ENCODE assay signal across 8 cellular contexts in the genomic region with DNA sequence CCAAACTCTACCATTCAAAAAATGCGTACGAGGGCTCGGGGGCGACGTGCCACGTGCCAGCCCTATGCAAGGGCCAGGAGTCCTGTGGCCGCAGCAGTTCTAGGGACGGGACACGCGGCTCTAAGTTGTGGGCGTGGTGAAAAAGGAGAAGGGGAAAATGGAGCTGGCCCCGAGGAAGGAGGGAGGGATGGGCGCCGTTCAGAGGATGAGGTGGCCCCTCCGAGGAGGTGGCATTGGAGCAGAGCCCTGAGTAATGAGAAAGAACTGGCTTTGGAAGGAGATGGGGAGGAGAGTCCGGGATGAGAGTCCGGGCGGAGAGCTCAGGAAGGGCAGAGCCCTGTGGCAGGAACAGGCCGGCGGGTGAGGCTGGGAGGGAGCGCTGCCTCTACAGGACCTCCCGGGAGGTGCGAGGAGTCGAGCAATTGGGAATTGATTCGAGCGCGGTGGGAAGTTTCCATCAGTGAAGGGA. TPM values are rescaled to one million over a fixed set of nuclear protein-coding genes. Genes with fewer than 3 reads are reported as not detected.
DNase-seq lines count a peak whose midpoint lies in the region; ATAC-seq, FAIRE-seq and TF ChIP-seq lines count a peak whose summit lies in the region.

No MANE protein-coding gene starts in this region.

- H3K4me1 ChIP-seq in keratinocyte (ENCODE audit: control insufficient read depth, extremely low read depth, insufficient read depth, low read length): peaks cover 11% of the 10 kb centered on the region
- peaks cover 17% of the 10 kb centered on the region for H3K4me1 ChIP-seq in suprapubic skin

- peaks cover 27% of the 10 kb centered on the region for H3K27me3 Mint-ChIP-seq in activated CD4-positive, alpha-beta T cell treated with anti-CD3 and anti-CD28 coated beads, Interleukin-2, amount 10 ng/mL, durations not matched to agents 24 days and 14 days
- H3K27me3 Mint-ChIP-seq in activated naive CD8-positive, alpha-beta T cell treated with anti-CD3 and anti-CD28 coated beads, Interleukin-2, amount 50 U/mL, for 24 hours: peaks cover 31% of the 10 kb centered on the region

- no peak for TF ChIP-seq POLR2A in suprapubic skin (IDR thresholded peaks at IDR 0.05)

- H3K79me2 ChIP-seq in keratinocyte (ENCODE audit: control insufficient read depth, insufficient read depth, low read length): no peaks in the 10 kb centered on the region

- no peak for FAIRE-seq in keratinocyte (lab: Jason Lieb, UNC)

- H3K36me3 Mint-ChIP-seq in activated CD4-positive, alpha-beta T cell treated with anti-CD3 and anti-CD28 coated beads, Interleukin-2, amount 10 ng/mL, durations not matched to agents 24 days and 14 days (ENCODE audit: low read depth): no peaks in the 10 kb centered on the region
- H3K36me3 Mint-ChIP-seq in activated naive CD8-positive, alpha-beta T cell treated with anti-CD3 and anti-CD28 coated beads, Interleukin-2, amount 50 U/mL, for 24 hours (ENCODE audit: low read depth): no peaks in the 10 kb centered on the region

- 5% methylated on average over 26 of the region's 27 CpGs for WGBS in suprapubic skin

- TF ChIP-seq EP300 in suprapubic skin (IDR thresholded peaks at IDR 0.05): no peak

- no peaks in the 10 kb centered on the region for H3K9me1 ChIP-seq in keratinocyte (ENCODE audit: control insufficient read depth, extremely low read depth, insufficient read depth, low read length)

- H4K20me1 ChIP-seq in keratinocyte (ENCODE audit: control insufficient read depth, extremely low read depth, insufficient read depth, low read length): no peaks in the 10 kb centered on the region

- intact Hi-C loops in activated CD4-positive, alpha-beta T cell treated with anti-CD3 and anti-CD28 coated beads, Interleukin-2, amount 10 ng/mL, durations not matched to agents 24 days and 14 days (cut with micrococcal nuclease): no loop called here

- dilution Hi-C loops in keratinocyte (cut with MboI; ENCODE audit: extremely low pct_ligation_motif_present, low sequenced_read_pairs): loop anchor here (10.0 kb wide), 1 partner anchor 128 kb away; no protein-coding TSS in a partner anchor

- H3K27ac ChIP-seq in keratinocyte (ENCODE audit: control insufficient read depth, insufficient read depth, low read length) (no peak overlapping the region), suprapubic skin (no peak overlapping the region)

- peak overlapping the region; percentile 50 for H3K4me2 ChIP-seq in keratinocyte (ENCODE audit: control insufficient read depth, extremely low read depth, insufficient read depth, low read depth, low read length)

- H3K36me3 ChIP-seq in keratinocyte (ENCODE audit: control insufficient read depth in 2 of 2, extremely low read depth in 1 of 2, insufficient read depth in 2 of 2, low read length in 2 of 2) (no peaks in the 10 kb centered on the region), suprapubic skin (no peaks in the 10 kb centered on the region)

- no peak for ATAC-seq in activated naive CD8-positive, alpha-beta T cell treated with anti-CD3 and anti-CD28 coated beads, Interleukin-2, amount 50 U/mL, for 24 hours
- ATAC-seq in HG03175 (IDR thresholded peaks at IDR 0.05; ENCODE audit: unreplicated experiment) (no peak), GM21381 (IDR thresholded peaks at IDR 0.05; ENCODE audit: unreplicated experiment) (no peak)

- no peak for DNase-seq in activated CD4-positive, alpha-beta T cell treated with anti-CD3 and anti-CD28 coated beads, Interleukin-2, amount 10 ng/mL, durations not matched to agents 24 days and 14 days
- no peak for DNase-seq in activated CD4-positive, alpha-beta T cell treated with anti-CD3 and anti-CD28 coated beads for 48 hours
- DNase-seq in activated naive CD8-positive, alpha-beta T cell treated with anti-CD3 and anti-CD28 coated beads, Interleukin-2, amount 50 U/mL, for 24 hours: no peak
- DNase-seq in keratinocyte (ENCODE audit: low read depth, low spot score): no peak
- no peak for DNase-seq in suprapubic skin (ENCODE audit: low spot score in 2 of 2)
- no peak for DNase-seq in activated CD4-positive, alpha-beta T cell treated with anti-CD3 and anti-CD28 coated beads for 4 hours

- H3K27ac Mint-ChIP-seq in activated CD4-positive, alpha-beta T cell treated with anti-CD3 and anti-CD28 coated beads, Interleukin-2, amount 10 ng/mL, durations not matched to agents 24 days and 14 days: no peak overlapping the region
- peak overlapping the region; percentile 9 for H3K27ac Mint-ChIP-seq in activated naive CD8-positive, alpha-beta T cell treated with anti-CD3 and anti-CD28 coated beads, Interleukin-2, amount 50 U/mL, for 24 hours

- H3K4me1 Mint-ChIP-seq in activated CD4-positive, alpha-beta T cell treated with anti-CD3 and anti-CD28 coated beads, Interleukin-2, amount 10 ng/mL, durations not matched to agents 24 days and 14 days: peaks cover 5% of the 10 kb centered on the region
- peaks cover 10% of the 10 kb centered on the region for H3K4me1 Mint-ChIP-seq in activated naive CD8-positive, alpha-beta T cell treated with anti-CD3 and anti-CD28 coated beads, Interleukin-2, amount 50 U/mL, for 24 hours

- H3K27me3 ChIP-seq in keratinocyte (ENCODE audit: control insufficient read depth, extremely low read depth, insufficient read depth, low read length) (peaks cover 30% of the 10 kb centered on the region), suprapubic skin (no peaks in the 10 kb centered on the region)

- no peaks in the 10 kb centered on the region for H3K9me3 ChIP-seq in keratinocyte (ENCODE audit: control insufficient read depth, low read depth, low read length)
- no peaks in the 10 kb centered on the region for H3K9me3 ChIP-seq in suprapubic skin

- peak overlapping the region; percentile 50 for H3K4me3 Mint-ChIP-seq in activated CD4-positive, alpha-beta T cell treated with anti-CD3 and anti-CD28 coated beads, Interleukin-2, amount 10 ng/mL, durations not matched to agents 24 days and 14 days
- H3K4me3 Mint-ChIP-seq in activated naive CD8-positive, alpha-beta T cell treated with anti-CD3 and anti-CD28 coated beads, Interleukin-2, amount 50 U/mL, for 24 hours: peak overlapping the region; percentile 19

- TF ChIP-seq CTCF in keratinocyte (optimal IDR thresholded peaks at IDR 0.05 in 1 of 3, IDR thresholded peaks at IDR 0.05 in 1 of 3, conservative IDR thresholded peaks at IDR 0.05 in 1 of 3; ENCODE audit: extremely low read depth in 1 of 3, insufficient read depth in 2 of 3, low read length in 3 of 3) (no peak), suprapubic skin (IDR thresholded peaks at IDR 0.05) (no peak)

- peaks cover 14% of the 10 kb centered on the region for H3K9me3 Mint-ChIP-seq in activated CD4-positive, alpha-beta T cell treated with anti-CD3 and anti-CD28 coated beads, Interleukin-2, amount 10 ng/mL, durations not matched to agents 24 days and 14 days
- H3K9me3 Mint-ChIP-seq in activated naive CD8-positive, alpha-beta T cell treated with anti-CD3 and anti-CD28 coated beads, Interleukin-2, amount 50 U/mL, for 24 hours: peaks cover 7% of the 10 kb centered on the region

- peak overlapping the region; percentile 22 to 42 (median 30) for H3K4me3 ChIP-seq in keratinocyte (ENCODE audit: control insufficient read depth in 2 of 3, extremely low read depth in 1 of 3, insufficient read depth in 2 of 3, low read depth in 1 of 3, low read length in 3 of 3)
- peak overlapping the region; percentile 30 for H3K4me3 ChIP-seq in suprapubic skin

- H3K9ac ChIP-seq in keratinocyte (ENCODE audit: control insufficient read depth, extremely low read depth, insufficient read depth, low read length): no peak overlapping the region

- H2AFZ ChIP-seq in keratinocyte (ENCODE audit: control insufficient read depth, low read length): peak overlapping the region; percentile 10

RNA-seq across cellular contexts. Expression of gene OTUB1, which starts 21.0 kb away (rescaled TPM):
- 105 and 115 TPM in 2 replicates for total RNA-seq in activated CD4-positive, alpha-beta T cell treated with anti-CD3 and anti-CD28 coated beads, Interleukin-2, amount 10 ng/mL, durations not matched to agents 24 days and 14 days
- polyA plus RNA-seq in keratinocyte: 106 to 201 TPM (median 143 TPM) in 3 replicates
- 178 TPM for polyA plus RNA-seq in keratinocyte (2011; ENCODE audit: low read depth)
- 114 and 129 TPM in 2 replicates for polyA plus RNA-seq in keratinocyte (2011; cell fraction: cytosol; rRNA removed)
- 136 and 159 TPM in 2 replicates for polyA plus RNA-seq in keratinocyte (2011; cell fraction: nucleus; rRNA removed)
- 96.8 and 122 TPM in 2 replicates for polyA plus RNA-seq in keratinocyte (2012; ENCODE audit: low replicate concordance)
- 110 to 150 TPM (median 136 TPM) in 3 replicates for polyA minus RNA-seq in keratinocyte
- polyA minus RNA-seq in keratinocyte (2011; cell fraction: cytosol; rRNA and poly(A)+ RNA removed): 176 TPM
- polyA minus RNA-seq in keratinocyte (2011; cell fraction: nucleus; rRNA and poly(A)+ RNA removed): 37.9 and 48.4 TPM in 2 replicates
- 100 to 1,000 TPM in 1 of 4 donors, 10 to 100 TPM in 3; 78.4 to 117 (median 93.5) TPM for total RNA-seq in suprapubic skin

RNA-seq across cellular contexts. Expression of gene FLRT1, which starts 28.5 kb away (rescaled TPM):
- not detected in 2 replicates for total RNA-seq in activated CD4-positive, alpha-beta T cell treated with anti-CD3 and anti-CD28 coated beads, Interleukin-2, amount 10 ng/mL, durations not matched to agents 24 days and 14 days
- polyA plus RNA-seq in keratinocyte: not detected in 3 replicates
- polyA plus RNA-seq in keratinocyte (2011; ENCODE audit: low read depth): not detected
- polyA plus RNA-seq in keratinocyte (2011; cell fraction: cytosol; rRNA removed): not detected in 2 replicates
- polyA plus RNA-seq in keratinocyte (2011; cell fraction: nucleus; rRNA removed): not detected in 2 replicates
- 0.20 TPM in 1 of 2 replicates, not detected in the other for polyA plus RNA-seq in keratinocyte (2012; ENCODE audit: low replicate concordance)
- not detected in 3 replicates for polyA minus RNA-seq in keratinocyte
- polyA minus RNA-seq in keratinocyte (2011; cell fraction: cytosol; rRNA and poly(A)+ RNA removed): not detected
- polyA minus RNA-seq in keratinocyte (2011; cell fraction: nucleus; rRNA and poly(A)+ RNA removed): not detected in 2 replicates
- total RNA-seq in suprapubic skin: not detected

RNA-seq across cellular contexts. Expression of gene COX8A, which starts 32.8 kb away (rescaled TPM):
- 302 TPM in 2 replicates for total RNA-seq in activated CD4-positive, alpha-beta T cell treated with anti-CD3 and anti-CD28 coated beads, Interleukin-2, amount 10 ng/mL, durations not matched to agents 24 days and 14 days
- 159 to 308 TPM (median 242 TPM) in 3 replicates for polyA plus RNA-seq in keratinocyte
- polyA plus RNA-seq in keratinocyte (2011; ENCODE audit: low read depth): 8.0 TPM
- 179 and 361 TPM in 2 replicates for polyA plus RNA-seq in keratinocyte (2011; cell fraction: cytosol; rRNA removed)
- polyA plus RNA-seq in keratinocyte (2011; cell fraction: nucleus; rRNA removed): 107 and 138 TPM in 2 replicates
- 346 and 458 TPM in 2 replicates for polyA plus RNA-seq in keratinocyte (2012; ENCODE audit: low replicate concordance)
- polyA minus RNA-seq in keratinocyte: 107 to 438 TPM (median 174 TPM) in 3 replicates
- polyA minus RNA-seq in keratinocyte (2011; cell fraction: cytosol; rRNA and poly(A)+ RNA removed): 393 TPM
- polyA minus RNA-seq in keratinocyte (2011; cell fraction: nucleus; rRNA and poly(A)+ RNA removed): 52.0 and 55.9 TPM in 2 replicates
- 100 to 1,000 TPM; 352 to 718 (median 708) TPM for total RNA-seq in suprapubic skin
